Comparison of ENCODE assay signal across 8 cellular contexts in the genomic region with DNA sequence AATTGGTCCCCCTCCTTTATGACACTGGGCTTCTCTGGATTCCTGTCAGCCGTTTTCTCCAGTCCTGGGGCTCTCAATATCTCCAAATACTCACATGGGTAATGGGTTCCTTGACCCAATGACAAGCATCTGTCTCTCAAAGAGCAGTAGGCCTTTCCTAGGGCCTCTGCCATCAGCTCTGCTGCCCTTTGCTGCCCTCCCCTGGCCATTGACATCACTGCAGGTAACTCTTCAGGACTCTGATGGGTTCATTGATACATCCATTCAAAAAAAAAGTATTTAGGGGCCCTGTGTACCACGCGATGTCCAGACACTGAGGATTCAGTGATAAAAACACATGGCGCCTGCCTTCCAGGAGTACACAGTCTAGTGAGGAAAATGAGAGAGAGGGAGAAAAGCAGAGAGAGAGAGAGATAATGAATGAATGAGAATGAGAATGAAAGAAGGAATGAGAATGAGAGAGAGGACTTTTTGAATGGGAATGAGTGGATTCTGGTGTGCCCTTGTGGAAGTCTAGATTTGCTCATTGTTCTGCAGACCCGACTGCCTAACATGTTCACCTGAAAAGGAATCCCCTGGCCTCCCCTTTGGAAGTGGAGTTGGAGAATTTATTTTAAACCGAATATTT. TPM values are rescaled to one million over a fixed set of nuclear protein-coding genes. Genes with fewer than 3 reads are reported as not detected.
A peak's percentile ranks its signal among the peaks of the same experiment; 100 is the strongest.
DNase-seq lines count a peak whose midpoint lies in the region; ATAC-seq and TF ChIP-seq lines count a peak whose summit lies in the region.
"Had no signal": no experiment of that assay in that cellular context is flagged by ENCODE, and none has a peak within 500 bp of the region (broad histone marks: within the 10 kb centered on the region; RNA-seq: fewer than 3 reads in every experiment).

No MANE protein-coding gene starts in this region.

- intact Hi-C loops in spleen (cut with DNase I; ENCODE audit: low total_unique reads) = loop anchor here (5.0 kb wide), 1 partner anchor 345 kb away; no protein-coding TSS in a partner anchor

- no peaks in the 10 kb centered on the region for H4K20me1 ChIP-seq in Karpas-422 (ENCODE audit: insufficient read depth, low read depth, low read length)

- DNase-seq in GM12865 (ENCODE audit: low read depth) (peak; percentile 76), Karpas-422 (peak; percentile 90), T-helper 9 cell (peak; percentile 62), astrocyte of the cerebellum (ENCODE audit: low read depth) (peak; percentile 3), iPS DF 4.7 (ENCODE audit: extremely low read depth, low spot score) (peak; percentile 53), spleen (peak; percentile 87)

- no peak overlapping the region for H3K4me2 ChIP-seq in Karpas-422 (ENCODE audit: low read depth, low read length, poor library complexity, severe bottlenecking)

- in situ Hi-C loops in astrocyte of the cerebellum (cut with HindIII; ENCODE audit: low sequenced_read_pairs) = no loop called here

- H3K4me1 ChIP-seq in Karpas-422 (ENCODE audit: low read length) (no peaks in the 10 kb centered on the region), spleen (peaks cover 0 to 14% (median 4%) of the 10 kb centered on the region in 6 donors)

- no peaks in the 10 kb centered on the region for H3K27me3 ChIP-seq in Karpas-422 (ENCODE audit: low read length)
- H3K27me3 ChIP-seq in spleen (replicated peaks in 1 of 7) = peaks cover 0 to 6% (median 0%) of the 10 kb centered on the region in 7 donors

- ATAC-seq in GM21825 (IDR thresholded peaks at IDR 0.05; ENCODE audit: unreplicated experiment) = peak; percentile 82

- TF ChIP-seq CTCF in GM12865 (IDR thresholded peaks at IDR 0.05; ENCODE audit: insufficient read depth, low read depth, low read length, missing control alignments) (peak; percentile 93), astrocyte of the cerebellum (IDR thresholded peaks at IDR 0.05; ENCODE audit: low read depth, low read length, missing control alignments) (peak; percentile 98), spleen (IDR thresholded peaks at IDR 0.05 in 8 of 11, conservative IDR thresholded peaks at IDR 0.05 in 3 of 11) (peak; percentile 68 to 89 (median 78))

- H3K27ac ChIP-seq in Karpas-422 (ENCODE audit: low read length) (no peak overlapping the region), spleen (no peak overlapping the region)

- TF ChIP-seq POLR2A in spleen (IDR thresholded peaks at IDR 0.05) = no peak

- H3K79me2 ChIP-seq in Karpas-422 (ENCODE audit: low read length) = no peaks in the 10 kb centered on the region

- H2AFZ ChIP-seq in Karpas-422 (ENCODE audit: low read length) = no peak overlapping the region

- H3K4me3 ChIP-seq in GM12865 (ENCODE audit: low read depth, low read length) = no peak overlapping the region
- H3K4me3 ChIP-seq in Karpas-422 (ENCODE audit: low read length) = no peak overlapping the region
- H3K4me3 ChIP-seq in astrocyte of the cerebellum (ENCODE audit: low read depth, low read length) = no peak overlapping the region
- H3K4me3 ChIP-seq in spleen = no peak overlapping the region

- no peak overlapping the region for H3K9ac ChIP-seq in Karpas-422 (ENCODE audit: low read length)

- H3K36me3 ChIP-seq in Karpas-422 (ENCODE audit: insufficient read depth, low read length) (no peaks in the 10 kb centered on the region), spleen (no peaks in the 10 kb centered on the region)

- WGBS in spleen, 5 donors = 25 to 32% (median 27%) methylated on average over 6 of the region's 6 CpGs

- no peaks in the 10 kb centered on the region for H3K9me3 ChIP-seq in Karpas-422 (ENCODE audit: low read length)
- no peaks in the 10 kb centered on the region for H3K9me3 ChIP-seq in spleen

- no peaks in the 10 kb centered on the region for H3K9me2 ChIP-seq in Karpas-422 (replicated peaks; ENCODE audit: insufficient read depth, low read length)

RNA-seq across cellular contexts. Expression of a gene that starts 42.6 kb away (rescaled TPM):
- total RNA-seq in Karpas-422 (2014; rRNA removed; shearing (Covaris generic); ENCODE audit: low replicate concordance) = not detected in 2 replicates
- 10 to 100 TPM in 5 of 7 donors, 1 to 10 TPM in 2; 2.6 to 23.8 (median 10.7) TPM for total RNA-seq in spleen
- 1 to 10 TPM; 2.6 to 3.1 (median 2.7) TPM for polyA plus RNA-seq in spleen
- total RNA-seq: pulmonary artery endothelial cell had no signal

Comparison
In these comparisons a context has a peak if more than half of its experiments do, and no peak if none do; other contexts are left out.
1. DNase-seq: peak in every context shown above with its lines; median percentile 90 in Karpas-422; 87 in spleen; 76 in GM12865; 62 in T-helper 9 cell; 53 in iPS DF 4.7; 3 in astrocyte of the cerebellum.